In the genomic region with DNA sequence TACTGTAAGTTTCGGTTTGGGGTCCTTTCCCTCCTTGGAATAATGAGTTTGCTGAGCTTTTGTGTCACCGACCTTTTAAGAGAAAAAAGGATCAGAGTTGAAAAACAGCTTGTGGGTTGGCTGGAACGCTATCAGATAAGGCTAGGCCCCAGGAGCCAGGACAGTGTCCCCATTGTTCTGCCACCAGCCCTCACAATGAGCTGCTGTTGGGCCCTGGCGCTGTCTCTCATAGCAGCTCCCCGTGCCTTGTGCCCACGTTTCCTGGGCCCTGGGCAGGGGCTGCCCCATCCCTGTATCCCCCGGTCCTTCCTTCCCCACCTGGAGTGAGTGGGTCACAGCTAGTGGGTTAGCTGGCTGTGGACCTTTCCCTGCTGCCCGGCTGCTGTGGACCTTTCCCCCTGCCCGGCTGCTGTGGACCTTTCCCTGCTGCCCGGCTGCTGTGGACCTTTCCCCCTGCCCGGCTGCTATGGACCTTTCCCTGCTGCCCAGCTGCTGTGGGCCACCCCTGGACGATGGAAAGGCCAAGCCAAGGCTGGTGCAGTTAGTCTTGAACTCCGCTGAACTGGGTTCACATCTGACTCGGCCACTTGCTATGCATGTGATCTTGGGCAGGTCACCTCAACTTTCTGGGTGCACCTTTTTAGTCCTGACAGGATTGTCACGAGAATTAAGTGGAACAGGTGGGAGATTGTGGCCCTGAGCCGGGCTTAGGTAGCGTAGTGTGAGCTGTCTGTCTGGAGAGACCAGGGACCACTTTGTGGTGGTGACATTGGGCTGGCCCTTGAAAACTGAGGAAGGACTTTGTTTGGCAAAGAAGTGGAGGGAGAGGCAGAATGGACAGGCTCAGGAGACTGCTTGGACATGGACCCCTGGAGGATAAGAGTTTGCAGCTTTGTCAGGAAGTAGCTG, we compare ENCODE assay signal across 1 cellular context.
TF ChIP-seq lines count a peak whose summit lies in the region.

No MANE protein-coding gene starts in this region.

TF ChIP-seq in HepG2, 621 proteins besides CTCF, POLR2A, EP300 and RAD21 (continued from another document):
- no peak for TF ChIP-seq MTERF4 (CRISPR knock-in tag; IDR thresholded peaks at IDR 0.05)
- peak; percentile 91 for TF ChIP-seq UBTF (CRISPR knock-in tag; IDR thresholded peaks at IDR 0.05)
